In genomic region chr14:26966942-26967341, GRCh38 we compare ENCODE assay signal across 15 cellular contexts.
A peak's percentile ranks its signal among the peaks of the same experiment; 100 is the strongest.
DNase-seq lines count a peak whose midpoint lies in the region; ATAC-seq and TF ChIP-seq lines count a peak whose summit lies in the region.
"Had no signal": no experiment of that assay in that cellular context is flagged by ENCODE, and none has a peak within 500 bp of the region (broad histone marks: within the 10 kb centered on the region; RNA-seq: fewer than 3 reads in every experiment).

No MANE protein-coding gene starts in this region.

- H3K4me3 ChIP-seq in astrocyte of the spinal cord (ENCODE audit: low read depth, low read length) = no peak overlapping the region
- H3K4me3 ChIP-seq: BLaER1 treated with 17β-estradiol and CSF1 and Interleukin-3, amounts not matched to agents 10 nM and 100 nM; breast epithelium had no signal

- in situ Hi-C loops in G401 (cut with HindIII; ENCODE audit: low sequenced_read_pairs) (no loop called here), astrocyte of the spinal cord (cut with HindIII; ENCODE audit: low sequenced_read_pairs) (no loop called here)

- ATAC-seq in sciatic nerve = peak; percentile 94
- ATAC-seq in HG02763 (IDR thresholded peaks at IDR 0.05; ENCODE audit: unreplicated experiment) = no peak

- intact Hi-C loops in sciatic nerve (cut with DNase I) = no loop called here

- peak; percentile 54 for DNase-seq in G401 (ENCODE audit: low spot score)
- peak; percentile 13 for DNase-seq in astrocyte of the spinal cord (ENCODE audit: low read depth, low spot score)
- DNase-seq in hippocampal formation (lab: John Stamatoyannopoulos, UW) = peak; percentile 1 to 9
- no peak for DNase-seq in sciatic nerve (ENCODE audit: low spot score)
- no peak for DNase-seq in NCI-H524 treated with DMSO at 0.1 percent for 48 hours (lab: John Stamatoyannopoulos, UW)
- DNase-seq in NCI-H774 (lab: John Stamatoyannopoulos, UW) = no peak
- DNase-seq in stimulated activated naive CD4-positive, alpha-beta T cell treated with Interleukin-2 at 50 U/mL for 16 hours (lab: John Stamatoyannopoulos, UW) = no peak
- DNase-seq: activated CD4-positive, alpha-beta memory T cell treated with anti-CD3 and anti-CD28 coated beads for 36 hours; EL; KBM-7; NCI-H524; stimulated activated CD4-positive, alpha-beta T cell treated with anti-CD3 and anti-CD28 coated beads, Interleukin-2, amount 100 ng/mL, for 24 hours had no signal

- TF ChIP-seq CTCF in astrocyte of the spinal cord (IDR thresholded peaks at IDR 0.05; ENCODE audit: low read depth, low read length) = no peak

Comparison
In these comparisons a context has a peak if more than half of its experiments do, and no peak if none do; other contexts are left out.
1. DNase-seq: peak in G401 (single experiment), astrocyte of the spinal cord (single experiment) and hippocampal formation (2 of 2); none in sciatic nerve (single experiment), NCI-H524 treated with DMSO at 0.1 percent for 48 hours (single experiment), NCI-H774 (single experiment) and stimulated activated naive CD4-positive, alpha-beta T cell treated with Interleukin-2 at 50 U/mL for 16 hours (single experiment).